Comparison of ENCODE assay signal across 1 cellular context in the genomic region with DNA sequence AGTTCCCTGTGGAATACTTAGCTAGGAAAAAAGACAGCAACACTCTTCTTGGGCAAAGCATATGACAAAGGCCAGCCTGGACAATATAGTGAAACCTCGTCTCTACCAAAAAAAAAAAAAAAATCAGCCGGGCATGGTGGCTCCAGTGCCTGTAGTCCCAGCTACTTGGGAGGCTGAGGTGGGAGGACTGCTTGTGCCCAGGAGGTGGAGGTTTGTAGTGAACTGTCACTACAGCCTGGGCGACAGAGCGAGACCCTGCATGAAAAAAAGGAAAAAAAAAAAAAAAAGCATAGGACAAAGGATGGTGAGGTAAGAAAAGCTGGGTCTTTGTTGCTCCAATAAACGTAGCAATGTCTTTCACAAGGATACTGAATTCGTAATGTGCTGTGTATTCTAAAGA.
TF ChIP-seq lines count a peak whose summit lies in the region.

No MANE protein-coding gene starts in this region.

TF ChIP-seq in GM23338, 12 proteins besides CTCF, POLR2A, EP300 and RAD21 (continued from another document):
- TF ChIP-seq, protein P1, sequence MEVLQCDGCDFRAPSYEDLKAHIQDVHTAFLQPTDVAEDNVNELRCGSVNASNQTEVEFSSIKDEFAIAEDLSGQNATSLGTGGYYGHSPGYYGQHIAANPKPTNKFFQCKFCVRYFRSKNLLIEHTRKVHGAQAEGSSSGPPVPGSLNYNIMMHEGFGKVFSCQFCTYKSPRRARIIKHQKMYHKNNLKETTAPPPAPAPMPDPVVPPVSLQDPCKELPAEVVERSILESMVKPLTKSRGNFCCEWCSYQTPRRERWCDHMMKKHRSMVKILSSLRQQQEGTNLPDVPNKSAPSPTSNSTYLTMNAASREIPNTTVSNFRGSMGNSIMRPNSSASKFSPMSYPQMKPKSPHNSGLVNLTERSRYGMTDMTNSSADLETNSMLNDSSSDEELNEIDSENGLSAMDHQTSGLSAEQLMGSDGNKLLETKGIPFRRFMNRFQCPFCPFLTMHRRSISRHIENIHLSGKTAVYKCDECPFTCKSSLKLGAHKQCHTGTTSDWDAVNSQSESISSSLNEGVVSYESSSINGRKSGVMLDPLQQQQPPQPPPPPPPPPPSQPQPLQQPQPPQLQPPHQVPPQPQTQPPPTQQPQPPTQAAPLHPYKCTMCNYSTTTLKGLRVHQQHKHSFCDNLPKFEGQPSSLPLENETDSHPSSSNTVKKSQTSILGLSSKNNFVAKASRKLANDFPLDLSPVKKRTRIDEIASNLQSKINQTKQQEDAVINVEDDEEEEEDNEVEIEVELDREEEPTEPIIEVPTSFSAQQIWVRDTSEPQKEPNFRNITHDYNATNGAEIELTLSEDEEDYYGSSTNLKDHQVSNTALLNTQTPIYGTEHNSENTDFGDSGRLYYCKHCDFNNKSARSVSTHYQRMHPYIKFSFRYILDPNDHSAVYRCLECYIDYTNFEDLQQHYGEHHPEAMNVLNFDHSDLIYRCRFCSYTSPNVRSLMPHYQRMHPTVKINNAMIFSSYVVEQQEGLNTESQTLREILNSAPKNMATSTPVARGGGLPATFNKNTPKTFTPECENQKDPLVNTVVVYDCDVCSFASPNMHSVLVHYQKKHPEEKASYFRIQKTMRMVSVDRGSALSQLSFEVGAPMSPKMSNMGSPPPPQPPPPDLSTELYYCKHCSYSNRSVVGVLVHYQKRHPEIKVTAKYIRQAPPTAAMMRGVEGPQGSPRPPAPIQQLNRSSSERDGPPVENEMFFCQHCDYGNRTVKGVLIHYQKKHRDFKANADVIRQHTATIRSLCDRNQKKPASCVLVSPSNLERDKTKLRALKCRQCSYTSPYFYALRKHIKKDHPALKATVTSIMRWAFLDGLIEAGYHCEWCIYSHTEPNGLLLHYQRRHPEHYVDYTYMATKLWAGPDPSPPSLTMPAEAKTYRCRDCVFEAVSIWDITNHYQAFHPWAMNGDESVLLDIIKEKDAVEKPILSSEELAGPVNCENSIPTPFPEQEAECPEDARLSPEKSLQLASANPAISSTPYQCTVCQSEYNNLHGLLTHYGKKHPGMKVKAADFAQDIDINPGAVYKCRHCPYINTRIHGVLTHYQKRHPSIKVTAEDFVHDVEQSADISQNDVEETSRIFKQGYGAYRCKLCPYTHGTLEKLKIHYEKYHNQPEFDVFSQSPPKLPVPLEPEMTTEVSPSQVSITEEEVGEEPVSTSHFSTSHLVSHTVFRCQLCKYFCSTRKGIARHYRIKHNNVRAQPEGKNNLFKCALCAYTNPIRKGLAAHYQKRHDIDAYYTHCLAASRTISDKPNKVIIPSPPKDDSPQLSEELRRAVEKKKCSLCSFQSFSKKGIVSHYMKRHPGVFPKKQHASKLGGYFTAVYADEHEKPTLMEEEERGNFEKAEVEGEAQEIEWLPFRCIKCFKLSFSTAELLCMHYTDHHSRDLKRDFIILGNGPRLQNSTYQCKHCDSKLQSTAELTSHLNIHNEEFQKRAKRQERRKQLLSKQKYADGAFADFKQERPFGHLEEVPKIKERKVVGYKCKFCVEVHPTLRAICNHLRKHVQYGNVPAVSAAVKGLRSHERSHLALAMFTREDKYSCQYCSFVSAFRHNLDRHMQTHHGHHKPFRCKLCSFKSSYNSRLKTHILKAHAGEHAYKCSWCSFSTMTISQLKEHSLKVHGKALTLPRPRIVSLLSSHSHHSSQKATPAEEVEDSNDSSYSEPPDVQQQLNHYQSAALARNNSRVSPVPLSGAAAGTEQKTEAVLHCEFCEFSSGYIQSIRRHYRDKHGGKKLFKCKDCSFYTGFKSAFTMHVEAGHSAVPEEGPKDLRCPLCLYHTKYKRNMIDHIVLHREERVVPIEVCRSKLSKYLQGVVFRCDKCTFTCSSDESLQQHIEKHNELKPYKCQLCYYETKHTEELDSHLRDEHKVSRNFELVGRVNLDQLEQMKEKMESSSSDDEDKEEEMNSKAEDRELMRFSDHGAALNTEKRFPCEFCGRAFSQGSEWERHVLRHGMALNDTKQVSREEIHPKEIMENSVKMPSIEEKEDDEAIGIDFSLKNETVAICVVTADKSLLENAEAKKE (CRISPR knock-in tag; IDR thresholded peaks at IDR 0.05), result no peak
- TF ChIP-seq ZNF331 (CRISPR knock-in tag; IDR thresholded peaks at IDR 0.05; ENCODE audit: low read depth) (no peak), CREB1 (CRISPR knock-in tag; IDR thresholded peaks at IDR 0.05; ENCODE audit: low read depth) (no peak), ZNF114 (CRISPR knock-in tag; IDR thresholded peaks at IDR 0.05) (no peak)
